Comparison of ENCODE assay signal across 20 cellular contexts in genomic region chr6:56025785-56026184, GRCh38.
"Had no signal": no experiment of that assay in that cellular context is flagged by ENCODE, and none has a peak within 500 bp of the region (broad histone marks: within the 10 kb centered on the region; RNA-seq: fewer than 3 reads in every experiment).

No MANE protein-coding gene starts in this region.

- H3K4me3 ChIP-seq: colonic mucosa, esophagus muscularis mucosa, lung, neural progenitor cell, pancreas, uterus had no signal

- H3K27me3 ChIP-seq: ascending aorta, colonic mucosa, esophagus muscularis mucosa, neural progenitor cell, pancreas, tibial artery, uterus had no signal

- ATAC-seq: pancreas; stimulated activated naive B cell treated with anti-CD40 and anti-IgM and Interleukin-4, amounts not matched to agents 10 μg/mL and 1 μg/mL and 100 μg/mL, for 72 hours had no signal

- H3K9me3 ChIP-seq: ascending aorta, colonic mucosa, pancreas, tibial artery, uterus had no signal

- H3K27ac ChIP-seq: colonic mucosa, esophagus muscularis mucosa, neural progenitor cell, pancreas, uterus, VCaP had no signal

- H3K4me2 ChIP-seq: neural progenitor cell had no signal

- H3K9ac ChIP-seq: neural progenitor cell had no signal

- H2AFZ ChIP-seq: neural progenitor cell had no signal

- H3K36me3 ChIP-seq: ascending aorta, colonic mucosa, esophagus muscularis mucosa, neural progenitor cell, pancreas, tibial artery, uterus had no signal

- DNase-seq: activated CD4-positive, alpha-beta T cell treated with anti-CD3 and anti-CD28 coated beads for 1 hour; activated CD4-positive, alpha-beta T cell treated with anti-CD3 and anti-CD28 coated beads, Interleukin-2, amount 50 U/mL, for 4 hours; activated naive CD4-positive, alpha-beta T cell treated with Interleukin-2 at 50 U/mL for 16 hours; activated T-cell treated with anti-CD3 and anti-CD28 coated beads for 4 hours; colonic mucosa; foreskin melanocyte; head of caudate nucleus; pancreas; retina; stimulated activated CD4-positive, alpha-beta T cell treated with anti-CD3 and anti-CD28 coated beads, Interleukin-4, amount 100 ng/mL, for 1 hour; stimulated activated naive B cell treated with anti-CD40 and anti-IgM and Interleukin-4, amounts not matched to agents 10 μg/mL and 1 μg/mL and 100 μg/mL, for 72 hours; T-helper 1 cell; T1000; tibial artery; uterus had no signal

- H3K4me1 ChIP-seq: ascending aorta, colonic mucosa, esophagus muscularis mucosa, pancreas, uterus had no signal
